In the genomic region with DNA sequence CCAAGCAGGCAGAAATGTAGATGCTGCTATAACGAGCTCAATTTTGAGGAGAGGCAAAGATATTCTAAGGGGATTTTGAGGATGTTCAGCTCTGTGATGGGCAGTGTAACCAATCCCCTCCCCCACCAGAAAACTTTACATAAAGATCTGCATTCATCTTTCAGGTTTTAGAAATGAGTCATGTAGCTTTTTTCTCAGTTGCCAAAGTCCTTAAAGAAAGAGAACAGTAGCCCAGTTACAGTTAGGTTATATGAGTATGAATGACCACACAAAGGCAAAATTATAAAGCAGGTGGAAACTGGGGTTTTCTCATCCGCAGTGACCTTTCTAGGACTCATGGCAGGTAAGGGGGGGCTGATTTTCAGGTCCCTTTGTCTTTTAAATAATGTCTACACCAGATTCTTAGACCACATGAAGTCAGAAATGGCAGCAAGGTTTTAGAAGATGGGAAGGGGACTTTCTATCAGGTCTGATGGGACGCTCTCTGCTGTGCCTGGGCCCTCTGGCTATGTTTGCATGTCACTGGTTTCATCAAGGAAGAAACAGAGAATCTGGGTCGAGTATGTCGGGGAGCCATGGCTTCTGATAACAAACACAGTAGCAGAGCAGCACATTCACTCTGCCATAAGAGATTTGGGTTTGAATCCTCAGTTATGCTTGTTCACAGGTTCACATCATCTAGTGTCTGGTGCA, we compare ENCODE assay signal across 12 cellular contexts.
DNase-seq lines count a peak whose midpoint lies in the region; ATAC-seq and TF ChIP-seq lines count a peak whose summit lies in the region.
"Had no signal": no experiment of that assay in that cellular context is flagged by ENCODE, and none has a peak within 500 bp of the region (broad histone marks: within the 10 kb centered on the region; RNA-seq: fewer than 3 reads in every experiment).

No MANE protein-coding gene starts in this region.

- peaks cover 41% of the 10 kb centered on the region for H3K4me1 Mint-ChIP-seq in nephron progenitor cell

- H3K36me3 Mint-ChIP-seq in nephron progenitor cell (ENCODE audit: low read depth): no peaks in the 10 kb centered on the region
- H3K36me3 Mint-ChIP-seq: CD4-positive, CD25-positive, alpha-beta regulatory T cell had no signal

- no peaks in the 10 kb centered on the region for H3K36me3 ChIP-seq in PC-9 (ENCODE audit: low read depth)
- H3K36me3 ChIP-seq: spleen had no signal

- H3K9me3 Mint-ChIP-seq in nephron progenitor cell: no peaks in the 10 kb centered on the region

- no peaks in the 10 kb centered on the region for H4K20me1 ChIP-seq in PC-9 (ENCODE audit: insufficient read depth)

- H3K27ac ChIP-seq in PC-9: no peak overlapping the region

- no peak overlapping the region for H3K4me2 ChIP-seq in PC-9

- POLR2A ChIA-PET in PC-9 (lab: Charles Lee; ENCODE audit: unreplicated experiment): no interaction called here

- H3K9me3 ChIP-seq in PC-9 (ENCODE audit: insufficient read depth, low read depth): no peaks in the 10 kb centered on the region
- H3K9me3 ChIP-seq: spleen had no signal

- H3K4me3 Mint-ChIP-seq in nephron progenitor cell: no peak overlapping the region

- no peak overlapping the region for H3K27ac Mint-ChIP-seq in nephron progenitor cell

- no peaks in the 10 kb centered on the region for H3K27me3 ChIP-seq in PC-9 (ENCODE audit: insufficient read depth, low read depth)

- peaks cover 3% of the 10 kb centered on the region for H3K27me3 Mint-ChIP-seq in nephron progenitor cell (ENCODE audit: low read depth, poor library complexity)
- H3K27me3 Mint-ChIP-seq: CD4-positive, CD25-positive, alpha-beta regulatory T cell had no signal

- H3K79me2 ChIP-seq in PC-9 (ENCODE audit: low read depth): no peaks in the 10 kb centered on the region

- TF ChIP-seq CTCF in nephron progenitor cell (IDR thresholded peaks at IDR 0.05): no peak
- no peak for TF ChIP-seq CTCF in PC-9 (conservative IDR thresholded peaks at IDR 0.05)

- BruUV-seq in PC-9 (replicated peaks; lab: Mats Ljungman, UMichigan): no TSS peak

- no peak overlapping the region for H2AFZ ChIP-seq in PC-9

- CTCF ChIA-PET in PC-9 (lab: Charles Lee): interaction anchor here (0.6 to 0.7 kb wide), 2 partner anchors 312 to 1446 kb away, joined by 3 read pairs; no protein-coding TSS in a partner anchor

- H3K4me3 ChIP-seq in PC-9: no peak overlapping the region
- H3K4me3 ChIP-seq: spleen had no signal

- 0 out of 2 replicates have a peak, but pooled peaks cover 3% of the 10 kb centered on the region for H3K4me1 ChIP-seq in PC-9 (replicated peaks; ENCODE audit: insufficient read depth)

- intact Hi-C loops in PC-9 (cut with micrococcal nuclease; ENCODE audit: unreplicated experiment): loop anchor here (5.0 kb wide), 2 partner anchors 209 to 834 kb away; no protein-coding TSS in a partner anchor

- no peaks in the 10 kb centered on the region for H3F3A ChIP-seq in PC-9 (ENCODE audit: insufficient read depth, low read depth)

- ATAC-seq in GM18870 (IDR thresholded peaks at IDR 0.05; ENCODE audit: unreplicated experiment) (peak; percentile 71), HG02623 (IDR thresholded peaks at IDR 0.05; ENCODE audit: unreplicated experiment) (peak; percentile 55), HG03571 (IDR thresholded peaks at IDR 0.05; ENCODE audit: unreplicated experiment) (peak; percentile 60)

- DNase-seq in EL (peak; percentile 13), middle frontal gyrus (ENCODE audit: extremely low spot score, low spot score) (no peak), nephron progenitor cell (no peak), PC-9 (no peak), T1000 (lab: John Stamatoyannopoulos, UW) (no peak)
- DNase-seq: activated CD8-positive, alpha-beta memory T cell treated with anti-CD3 and anti-CD28 coated beads for 24 hours; spleen; substantia nigra had no signal

- H3K9me2 ChIP-seq in PC-9 (ENCODE audit: insufficient read depth): no peaks in the 10 kb centered on the region
